ENCODE assay signal across 8 cellular contexts in the genomic region with DNA sequence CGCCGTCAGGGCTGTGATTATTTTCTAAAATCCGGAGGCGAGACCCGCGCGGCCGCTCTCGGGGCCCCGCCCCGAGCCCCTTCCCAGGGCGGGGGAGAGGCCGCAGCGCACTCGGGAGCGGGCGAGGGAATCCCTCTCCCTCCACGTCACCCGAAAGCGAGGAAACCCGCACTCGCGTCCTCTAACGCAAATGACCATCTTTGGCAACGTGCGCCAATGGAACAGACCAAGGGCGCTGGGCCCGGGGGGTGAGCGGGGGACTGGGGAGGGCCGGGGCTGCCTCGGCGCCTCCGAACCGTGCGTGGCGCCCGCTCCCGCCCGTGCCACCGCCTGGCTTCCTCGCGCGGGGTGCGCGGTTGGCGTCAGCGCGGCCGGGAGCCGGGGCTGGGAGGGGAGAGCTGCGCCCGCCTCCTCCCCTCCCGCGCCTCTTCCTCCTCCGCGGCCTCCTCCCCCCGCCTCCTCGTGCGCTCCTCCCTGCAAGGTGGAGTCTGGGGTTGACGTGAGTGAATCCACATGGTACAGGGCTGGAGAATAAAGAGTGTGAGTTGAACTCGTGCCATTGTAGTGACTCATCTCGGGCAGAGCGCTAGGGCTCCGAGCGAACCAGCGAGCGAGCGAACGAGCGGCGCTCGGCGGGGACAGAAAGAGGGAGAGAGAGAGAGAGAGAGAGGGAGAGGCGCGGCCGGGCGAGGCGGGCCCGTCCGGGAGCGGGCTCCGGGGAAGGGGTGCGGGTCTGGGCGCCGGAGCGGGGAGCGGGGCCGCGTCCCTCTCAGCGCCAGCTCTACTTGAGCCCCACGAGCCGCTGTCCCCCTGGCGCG. TPM values are rescaled to one million over a fixed set of nuclear protein-coding genes. Genes with fewer than 3 reads are reported as not detected.
DNase-seq lines count a peak whose midpoint lies in the region; ATAC-seq, FAIRE-seq and TF ChIP-seq lines count a peak whose summit lies in the region.

TSS of gene FOSL2 (plus strand) at position 562 of the 818 bp plus-strand sequence. CDS start 863 bp downstream, outside the sequence.

- H3K4me1 ChIP-seq in body of pancreas (peaks cover 35% of the 10 kb centered on the region), gastrocnemius medialis (peaks cover 15 to 17% of the 10 kb centered on the region in 2 donors)

- TF ChIP-seq POLR2A in body of pancreas (IDR thresholded peaks at IDR 0.05) (peak; percentile 99 to 100 (median 99)), gastrocnemius medialis (IDR thresholded peaks at IDR 0.05) (peak; percentile 99)

- H3K4me3 ChIP-seq in body of pancreas (peak within 1 kb of the TSS; percentile 65 to 85), gastrocnemius medialis (peak within 1 kb of the TSS; percentile 76 to 97 (median 88))

- peak within 1 kb of the TSS; percentile 97 for H3K27ac ChIP-seq in 22Rv1
- peak within 1 kb of the TSS; percentile 99 to 100 (median 100) for H3K27ac ChIP-seq in body of pancreas
- peak within 1 kb of the TSS; percentile 98 to 100 (median 99) for H3K27ac ChIP-seq in gastrocnemius medialis

- intact Hi-C loops in body of pancreas (cut with DNase I) = no loop called here
- intact Hi-C loops in gastrocnemius medialis (cut with DNase I; ENCODE audit: low total_unique reads) = loop anchor here (2.0 to 10.0 kb wide), 3 partner anchors 58 to 722 kb away; partner anchors contain the start of genes CLIP4 and MRPL33

- peak; percentile 95 for DNase-seq in NCI-H2107 (lab: John Stamatoyannopoulos, UW)
- DNase-seq in body of pancreas = peak; percentile 96 to 99 (median 97)
- DNase-seq in iPS DF 4.7 (ENCODE audit: extremely low read depth, low spot score) = peak; percentile 87
- peak; percentile 98 to 99 for DNase-seq in gastrocnemius medialis

- H3K27me3 ChIP-seq in body of pancreas = no peaks in the 10 kb centered on the region
- no peaks in the 10 kb centered on the region for H3K27me3 ChIP-seq in gastrocnemius medialis

- 0 to 1% methylated on average over 26 to 93 of the region's 94 CpGs for WGBS in body of pancreas, 2 donors

- peak; percentile 42 for TF ChIP-seq CTCF in 22Rv1 (IDR thresholded peaks at IDR 0.05)
- TF ChIP-seq CTCF in body of pancreas (IDR thresholded peaks at IDR 0.05) = peak in 2 of 7 experiments; percentile 18 to 25
- TF ChIP-seq CTCF in gastrocnemius medialis (IDR thresholded peaks at IDR 0.05 in 4 of 5, conservative IDR thresholded peaks at IDR 0.05 in 1 of 5) = peak in 1 of 5 experiments; percentile 13

- ATAC-seq in GM18520 (IDR thresholded peaks at IDR 0.05; ENCODE audit: unreplicated experiment) (peak; percentile 75), HG03064 (IDR thresholded peaks at IDR 0.05; ENCODE audit: low read depth, unreplicated experiment) (peak; percentile 75), body of pancreas (peak; percentile 77), gastrocnemius medialis (peak; percentile 49 to 52)

- in situ Hi-C loops in gastrocnemius medialis (cut with MboI; ENCODE audit: low sequenced_read_pairs in 4 of 4) = loop anchor here in 1 of 4 donors (10.0 kb wide), 1 partner anchor 228 kb away; no protein-coding TSS in a partner anchor

- H3K9me3 ChIP-seq in body of pancreas (no peaks in the 10 kb centered on the region), gastrocnemius medialis (no peaks in the 10 kb centered on the region)

- FAIRE-seq in TTC549 (lab: Jason Lieb, UNC) = peak; percentile 59

- H3K36me3 ChIP-seq in body of pancreas (replicated peaks in 1 of 2; ENCODE audit: insufficient read depth in 1 of 2, low read depth in 2 of 2) = no peaks in the 10 kb centered on the region
- peaks cover 0 to 15% of the 10 kb centered on the region in 2 donors for H3K36me3 ChIP-seq in gastrocnemius medialis

RNA-seq across cellular contexts. Expression of gene FOSL2, which starts in this region (rescaled TPM):
- 10 to 100 TPM; 27.5 to 33.9 TPM for total RNA-seq in body of pancreas
- 100 to 1,000 TPM; 193 to 214 (median 210) TPM for total RNA-seq in gastrocnemius medialis

Comparison
In these comparisons a context has a peak if more than half of its experiments do, and no peak if none do; other contexts are left out.
1. Peak in every context shown above with its lines: DNase-seq, ATAC-seq, H3K4me3 ChIP-seq and H3K27ac ChIP-seq.
2. RNA of gene FOSL2 (total RNA-seq): 193 to 214 TPM in gastrocnemius medialis; 27.5 to 33.9 TPM in body of pancreas; every median in the first group is over 4 times any median in the second.